Comparison of ENCODE assay signal across 23 cellular contexts in genomic region chr11:113779496-113779895, GRCh38. TPM values are rescaled to one million over a fixed set of nuclear protein-coding genes. Genes with fewer than 3 reads are reported as not detected.
DNase-seq lines count a peak whose midpoint lies in the region; ATAC-seq and TF ChIP-seq lines count a peak whose summit lies in the region.
"Had no signal": no experiment of that assay in that cellular context is flagged by ENCODE, and none has a peak within 500 bp of the region (broad histone marks: within the 10 kb centered on the region; RNA-seq: fewer than 3 reads in every experiment).

CLDN25 (plus strand) TSS chr11:113779796; CDS start chr11:113779796, 0 bp downstream.

- H3K27me3 Mint-ChIP-seq in GM23338 (ENCODE audit: insufficient read depth, low read depth, poor library complexity): no peaks in the 10 kb centered on the region
- peaks cover 22 to 28% of the 10 kb centered on the region in 2 donors for H3K27me3 Mint-ChIP-seq in natural killer cell treated with Interleukin-12 subunit alpha and Interleukin-12 subunit beta and Interleukin-15 and Interleukin-18, amount 100 ng/mL, for 72 hours

- H3K9me3 Mint-ChIP-seq in GM23338: no peaks in the 10 kb centered on the region
- no peaks in the 10 kb centered on the region for H3K9me3 Mint-ChIP-seq in natural killer cell treated with Interleukin-12 subunit alpha and Interleukin-12 subunit beta and Interleukin-15 and Interleukin-18, amount 100 ng/mL, for 72 hours

- no peaks in the 10 kb centered on the region for H3K36me3 Mint-ChIP-seq in GM23338 (ENCODE audit: low read depth)
- no peaks in the 10 kb centered on the region for H3K36me3 Mint-ChIP-seq in natural killer cell treated with Interleukin-12 subunit alpha and Interleukin-12 subunit beta and Interleukin-15 and Interleukin-18, amount 100 ng/mL, for 72 hours

- H3K27ac Mint-ChIP-seq in GM23338: no peak within 1 kb of the TSS
- peak within 1 kb of the TSS in 1 of 2 donors; percentile 63 for H3K27ac Mint-ChIP-seq in natural killer cell treated with Interleukin-12 subunit alpha and Interleukin-12 subunit beta and Interleukin-15 and Interleukin-18, amount 100 ng/mL, for 72 hours

- H3K4me2 ChIP-seq in GM23338: no peak within 1 kb of the TSS

- H3F3A ChIP-seq in GM23338 (replicated peaks; ENCODE audit: low read depth): no peaks in the 10 kb centered on the region

- no peaks in the 10 kb centered on the region for H3K4me1 ChIP-seq in GM23338 (ENCODE audit: insufficient read depth)
- peaks cover 5 to 15% (median 10%) of the 10 kb centered on the region in 3 donors for H3K4me1 ChIP-seq in skeletal muscle tissue (ENCODE audit: control insufficient read depth in 3 of 3, insufficient read depth in 3 of 3, low read length in 3 of 3)

- no peaks in the 10 kb centered on the region for H3K79me2 ChIP-seq in GM23338 (replicated peaks; ENCODE audit: insufficient read depth)

- DNase-seq in GM23338 (ENCODE audit: low spot score) (no peak), SK-N-MC (ENCODE audit: low read depth, low spot score) (no peak), epithelial cell of prostate (ENCODE audit: low read depth, low spot score) (no peak), GM10266 (ENCODE audit: extremely low spot score) (no peak), D341Med (ENCODE audit: low spot score) (no peak)
- no peak for DNase-seq in natural killer cell treated with Interleukin-12 subunit alpha and Interleukin-12 subunit beta and Interleukin-15 and Interleukin-18, amount 100 ng/mL, for 72 hours (ENCODE audit: low spot score)
- DNase-seq: C1 segment of cervical spinal cord; DMS 273 treated with DMSO at 0.1 percent for 48 hours; DND-41; H7; MM.1S; NCI-H1092; NCI-H1436 treated with DMSO at 0.1 percent for 48 hours; NCI-H2029; NCI-H345; NCI-H524 treated with DMSO at 0.1 percent for 48 hours; NK-92 treated with Interleukin-12 subunit alpha and Interleukin-12 subunit beta, amount 100 ng/mL, for 24 hours; SHP77; SK-N-SH had no signal

- H4K20me1 ChIP-seq in GM23338 (replicated peaks; ENCODE audit: insufficient read depth): no peaks in the 10 kb centered on the region

- H3K27ac ChIP-seq in GM23338 (ENCODE audit: low read depth) (no peak within 1 kb of the TSS), SK-N-MC (peak within 1 kb of the TSS; percentile 33; the same call in 1 of the 2 replicates), epithelial cell of prostate (peak within 1 kb of the TSS; percentile 84), skeletal muscle tissue (ENCODE audit: low read depth, low read length) (peak within 1 kb of the TSS; percentile 88)

- H3K36me3 ChIP-seq in GM23338 (ENCODE audit: insufficient read depth) (no peaks in the 10 kb centered on the region), SK-N-MC (ENCODE audit: insufficient read depth, low read length) (no peaks in the 10 kb centered on the region), skeletal muscle tissue (ENCODE audit: control insufficient read depth in 3 of 3, insufficient read depth in 3 of 3, low read length in 3 of 3) (no peaks in the 10 kb centered on the region)

- no peaks in the 10 kb centered on the region for H3K4me1 Mint-ChIP-seq in GM23338
- peaks cover 0 to 3% of the 10 kb centered on the region in 2 donors for H3K4me1 Mint-ChIP-seq in natural killer cell treated with Interleukin-12 subunit alpha and Interleukin-12 subunit beta and Interleukin-15 and Interleukin-18, amount 100 ng/mL, for 72 hours (ENCODE audit: low read depth in 2 of 2)

- H3K27me3 ChIP-seq in GM23338 (ENCODE audit: insufficient read depth) (no peaks in the 10 kb centered on the region), skeletal muscle tissue (ENCODE audit: control insufficient read depth in 3 of 3, insufficient read depth in 3 of 3, low read length in 3 of 3) (no peaks in the 10 kb centered on the region)

- H3K4me3 Mint-ChIP-seq in GM23338: no peak within 1 kb of the TSS
- H3K4me3 Mint-ChIP-seq in natural killer cell treated with Interleukin-12 subunit alpha and Interleukin-12 subunit beta and Interleukin-15 and Interleukin-18, amount 100 ng/mL, for 72 hours: no peak within 1 kb of the TSS

- H3K4me3 ChIP-seq in GM23338 (no peak within 1 kb of the TSS), SK-N-MC (peak within 1 kb of the TSS; percentile 65; the same call in 1 of the 2 replicates), skeletal muscle tissue (ENCODE audit: low read length in 3 of 3) (no peak within 1 kb of the TSS)

- no peak for ATAC-seq in GM23338
- ATAC-seq in natural killer cell treated with Interleukin-12 subunit alpha and Interleukin-12 subunit beta and Interleukin-15 and Interleukin-18, amount 100 ng/mL, for 72 hours: no peak

- no peaks in the 10 kb centered on the region for H3K9me3 ChIP-seq in SK-N-MC (ENCODE audit: low read depth, low read length)
- no peaks in the 10 kb centered on the region for H3K9me3 ChIP-seq in skeletal muscle tissue (ENCODE audit: control insufficient read depth in 3 of 3, low read length in 3 of 3)
- H3K9me3 ChIP-seq: SK-N-SH had no signal

- H3K9ac ChIP-seq in SK-N-MC (ENCODE audit: insufficient read length) (no peak within 1 kb of the TSS), skeletal muscle tissue (ENCODE audit: low read depth in 1 of 3, low read length in 3 of 3) (peak within 1 kb of the TSS in 1 of 3 donors; percentile 81)
- H3K9ac ChIP-seq: SK-N-SH had no signal

- H2AFZ ChIP-seq in GM23338: 0 out of 2 replicates have a peak within 1 kb of the TSS, but pooled peaks have one; percentile 18

- TF ChIP-seq CTCF in GM23338 (conservative IDR thresholded peaks at IDR 0.05; ENCODE audit: low read depth in 2 of 2): no peak
- TF ChIP-seq CTCF in GM10266 (IDR thresholded peaks at IDR 0.05; ENCODE audit: control insufficient read depth, insufficient read depth, low read depth, missing control alignments): no peak

- H3K9me2 ChIP-seq in GM23338 (ENCODE audit: insufficient read depth): no peaks in the 10 kb centered on the region
- H3K9me2 ChIP-seq: SK-N-SH had no signal

TF ChIP-seq in GM23338, 12 proteins besides CTCF, POLR2A, EP300 and RAD21 (continues in another document):
- TF ChIP-seq POLR2AphosphoS5 (IDR thresholded peaks at IDR 0.05; ENCODE audit: low read depth) (no peak), ZNF114 (CRISPR knock-in tag; IDR thresholded peaks at IDR 0.05) (no peak), ZNF462 (CRISPR knock-in tag; IDR thresholded peaks at IDR 0.05) (no peak), EZH2phosphoT487 (IDR thresholded peaks at IDR 0.05; ENCODE audit: unreplicated experiment) (no peak)

RNA-seq across cellular contexts. Expression of gene CLDN25, which starts in this region (rescaled TPM):
- not detected in 2 replicates for total RNA-seq in GM23338 (2014; rRNA removed; shearing (Covaris generic))
- not detected in 2 replicates for polyA plus RNA-seq in GM23338 (2016; fragmentation: Nextera tagmentation; extraction: Ambion mirVana)
- 0.52 TPM for total RNA-seq in skeletal muscle tissue
- total RNA-seq in natural killer cell treated with Interleukin-12 subunit alpha and Interleukin-12 subunit beta and Interleukin-15 and Interleukin-18, amount 100 ng/mL, for 72 hours: not detected
- total RNA-seq: G401, H7, LHCN-M2, OCI-LY7 had no signal
- polyA plus RNA-seq: SK-N-SH had no signal
